ENCODE assay signal across 20 cellular contexts in genomic region chr16:58502217-58502921, GRCh38. TPM values are rescaled to one million over a fixed set of nuclear protein-coding genes. Genes with fewer than 3 reads are reported as not detected.
DNase-seq lines count a peak whose midpoint lies in the region; ATAC-seq and TF ChIP-seq lines count a peak whose summit lies in the region.
"Had no signal": no experiment of that assay in that cellular context is flagged by ENCODE, and none has a peak within 500 bp of the region (broad histone marks: within the 10 kb centered on the region; RNA-seq: fewer than 3 reads in every experiment).

No MANE protein-coding gene starts in this region.

- CTCF ChIA-PET in activated CD4-positive, alpha-beta T cell treated with anti-CD3 and anti-CD28 coated beads, Interleukin-2, amount 10 ng/mL, durations not matched to agents 7 days and 5 days (lab: Charles Lee) = no interaction called here
- CTCF ChIA-PET in IMR-90 (lab: Yijun Ruan, JAX) = no interaction called here
- CTCF ChIA-PET in CD8-positive, alpha-beta T cell (lab: Charles Lee) = interaction anchor here (1.8 kb wide), 1 partner anchor 10 kb away, joined by 5 read pairs; no protein-coding TSS in a partner anchor

- H2AFZ ChIP-seq in IMR-90 (replicated peaks; ENCODE audit: low read length, poor library complexity) (peak overlapping the region; percentile 37), neural cell (ENCODE audit: low read depth, low read length) (no peak overlapping the region)

- H3K56ac ChIP-seq in IMR-90 (ENCODE audit: extremely low read depth, insufficient read depth, low read length) = no peak overlapping the region

- no TSS peak for BruUV-seq in IMR-90 (replicated peaks; lab: Mats Ljungman, UMichigan)

- H3K4me3 ChIP-seq in IMR-90 (ENCODE audit: insufficient read depth, low read depth, low read length) (no peak overlapping the region), endodermal cell (ENCODE audit: low read length) (no peak overlapping the region), neural cell (ENCODE audit: low read length) (peak overlapping the region; percentile 76)
- H3K4me3 ChIP-seq in CD8-positive, alpha-beta T cell (ENCODE audit: low read depth, low read length) = no peak overlapping the region
- H3K4me3 ChIP-seq: GM23248 had no signal

- H2AK9ac ChIP-seq in IMR-90 (replicated peaks; ENCODE audit: low read depth, low read length, poor library complexity) = no peak overlapping the region

- no peak overlapping the region for H3K4ac ChIP-seq in IMR-90 (ENCODE audit: low read depth, low read length)

- H3K36me3 Mint-ChIP-seq in activated CD4-positive, alpha-beta T cell treated with anti-CD3 and anti-CD28 coated beads, Interleukin-2, amount 10 ng/mL, durations not matched to agents 7 days and 5 days (ENCODE audit: low read depth) = no peaks in the 10 kb centered on the region
- H3K36me3 Mint-ChIP-seq in endodermal cell (ENCODE audit: low read depth) = peaks cover 14% of the 10 kb centered on the region
- no peaks in the 10 kb centered on the region for H3K36me3 Mint-ChIP-seq in CD8-positive, alpha-beta T cell

- no peak overlapping the region for H2BK120ac ChIP-seq in IMR-90 (ENCODE audit: low read depth, low read length)

- ATAC-seq in IMR-90 (ENCODE audit: low read depth) = no peak
- ATAC-seq in CD8-positive, alpha-beta T cell = no peak

- H3K4me1 ChIP-seq in IMR-90 (ENCODE audit: control insufficient read depth, insufficient read depth, low read length) = peaks cover 6% of the 10 kb centered on the region; the same call in 1 of the 2 replicates
- H3K4me1 ChIP-seq in endodermal cell (ENCODE audit: control insufficient read depth, insufficient read depth, low read length) = no peaks in the 10 kb centered on the region
- peaks cover 17% of the 10 kb centered on the region for H3K4me1 ChIP-seq in CD8-positive, alpha-beta T cell (ENCODE audit: insufficient read depth, low read length)

- peaks cover 2% of the 10 kb centered on the region for H3K27me3 Mint-ChIP-seq in activated CD4-positive, alpha-beta T cell treated with anti-CD3 and anti-CD28 coated beads, Interleukin-2, amount 10 ng/mL, durations not matched to agents 7 days and 5 days
- no peaks in the 10 kb centered on the region for H3K27me3 Mint-ChIP-seq in endodermal cell (ENCODE audit: insufficient read depth)
- peaks cover 40% of the 10 kb centered on the region for H3K27me3 Mint-ChIP-seq in CD8-positive, alpha-beta T cell (ENCODE audit: low read depth)

- peaks cover 12% of the 10 kb centered on the region for H3K4me1 Mint-ChIP-seq in activated CD4-positive, alpha-beta T cell treated with anti-CD3 and anti-CD28 coated beads, Interleukin-2, amount 10 ng/mL, durations not matched to agents 7 days and 5 days
- H3K4me1 Mint-ChIP-seq in endodermal cell = peaks cover 4% of the 10 kb centered on the region
- H3K4me1 Mint-ChIP-seq in CD8-positive, alpha-beta T cell (ENCODE audit: low read depth) = peaks cover 8% of the 10 kb centered on the region

- no peaks in the 10 kb centered on the region for H3K9me3 Mint-ChIP-seq in activated CD4-positive, alpha-beta T cell treated with anti-CD3 and anti-CD28 coated beads, Interleukin-2, amount 10 ng/mL, durations not matched to agents 7 days and 5 days
- H3K9me3 Mint-ChIP-seq in endodermal cell = no peaks in the 10 kb centered on the region
- no peaks in the 10 kb centered on the region for H3K9me3 Mint-ChIP-seq in CD8-positive, alpha-beta T cell
- H3K9me3 Mint-ChIP-seq: central memory CD8-positive, alpha-beta T cell; stimulated activated naive CD8-positive, alpha-beta T cell treated with anti-CD3 and anti-CD28 coated beads, Interleukin-15, amount 100 ng/mL, for 72 hours had no signal

- H4K20me1 ChIP-seq in IMR-90 (ENCODE audit: insufficient read depth, low read length) = no peaks in the 10 kb centered on the region
- peaks cover 4% of the 10 kb centered on the region for H4K20me1 ChIP-seq in neural cell (ENCODE audit: insufficient read depth)

- intact Hi-C loops in IMR-90 (cut with micrococcal nuclease) = no loop called here
- intact Hi-C loops in CD8-positive, alpha-beta T cell (cut with DNase I, micrococcal nuclease) = no loop called here

- H3K79me1 ChIP-seq in IMR-90 (ENCODE audit: low read depth in 1 of 2, low read length in 2 of 2) = 0 out of 4 replicates have a peak, but pooled peaks cover 0 to 7% of the 10 kb centered on the region in 2 experiments

- H3K27me3 ChIP-seq in IMR-90 (ENCODE audit: control insufficient read depth, insufficient read depth, low read length) (no peaks in the 10 kb centered on the region; the same call in 1 of the 2 replicates), endodermal cell (ENCODE audit: control insufficient read depth, insufficient read depth, low read length, poor library complexity, severe bottlenecking) (no peaks in the 10 kb centered on the region), neural cell (ENCODE audit: insufficient read depth, low read depth, low read length) (no peaks in the 10 kb centered on the region)
- H3K27me3 ChIP-seq in CD8-positive, alpha-beta T cell (ENCODE audit: insufficient read depth, low read length) = no peaks in the 10 kb centered on the region
- H3K27me3 ChIP-seq: pancreas had no signal

- POLR2A ChIA-PET in activated CD4-positive, alpha-beta T cell treated with anti-CD3 and anti-CD28 coated beads, Interleukin-2, amount 10 ng/mL, durations not matched to agents 7 days and 5 days (lab: Charles Lee) = no interaction called here
- POLR2A ChIA-PET in IMR-90 (lab: Charles Lee; ENCODE audit: unreplicated experiment) = no interaction called here
- POLR2A ChIA-PET in CD8-positive, alpha-beta T cell (lab: Charles Lee) = no interaction called here

- H3F3A ChIP-seq in neural cell (ENCODE audit: insufficient read depth, low read length, poor library complexity, severe bottlenecking) = peaks cover 7% of the 10 kb centered on the region

- H3K9me3 ChIP-seq in IMR-90 (ENCODE audit: control insufficient read depth, insufficient read depth, low read length) (no peaks in the 10 kb centered on the region), endodermal cell (ENCODE audit: control insufficient read depth, low read length) (no peaks in the 10 kb centered on the region), neural cell (ENCODE audit: low read length) (no peaks in the 10 kb centered on the region)
- H3K9me3 ChIP-seq in CD8-positive, alpha-beta T cell (ENCODE audit: low read length) = no peaks in the 10 kb centered on the region
- H3K9me3 ChIP-seq: esophagus squamous epithelium, pancreas had no signal

- H3K4me2 ChIP-seq in IMR-90 (ENCODE audit: low read depth, low read length) = no peak overlapping the region
- peak overlapping the region; percentile 77 for H3K4me2 ChIP-seq in neural cell (ENCODE audit: low read length)

- 0 out of 2 replicates have a peak, but pooled peaks cover 3% of the 10 kb centered on the region for H3K36me3 ChIP-seq in IMR-90 (ENCODE audit: control insufficient read depth, insufficient read depth, low read length)
- H3K36me3 ChIP-seq in endodermal cell (ENCODE audit: control insufficient read depth, insufficient read depth, low read length) = peaks cover 18% of the 10 kb centered on the region
- no peaks in the 10 kb centered on the region for H3K36me3 ChIP-seq in neural cell (ENCODE audit: insufficient read depth, low read length)
- no peaks in the 10 kb centered on the region for H3K36me3 ChIP-seq in CD8-positive, alpha-beta T cell (ENCODE audit: insufficient read depth, low read length)
- H3K36me3 ChIP-seq: pancreas had no signal

- TF ChIP-seq CTCF in IMR-90 (conservative IDR thresholded peaks at IDR 0.05; ENCODE audit: low read depth, low read length) (no peak), endodermal cell (conservative IDR thresholded peaks at IDR 0.05) (no peak), neural cell (IDR thresholded peaks at IDR 0.05; ENCODE audit: poor library complexity, severe bottlenecking) (no peak), GM13976 (IDR thresholded peaks at IDR 0.05; ENCODE audit: borderline replicate concordance, control extremely low read depth, extremely low read depth, insufficient read depth, missing control alignments) (no peak)
- no peak for TF ChIP-seq CTCF in CD8-positive, alpha-beta T cell (IDR thresholded peaks at IDR 0.05)

- dilution Hi-C loops in IMR-90 (cut with HindIII; ENCODE audit: low sequenced_read_pairs, unreplicated experiment) = no loop called here

- H3K27ac ChIP-seq in IMR-90 (ENCODE audit: insufficient read depth, low read length) (no peak overlapping the region), endodermal cell (ENCODE audit: low read depth, low read length) (no peak overlapping the region), neural cell (ENCODE audit: low read length) (peak overlapping the region; percentile 100)
- H3K27ac ChIP-seq in CD8-positive, alpha-beta T cell (ENCODE audit: low read depth, low read length) = no peak overlapping the region
- H3K27ac ChIP-seq: esophagus squamous epithelium, GM23248 had no signal

- H3K9ac ChIP-seq in IMR-90 (ENCODE audit: low read depth, low read length) (no peak overlapping the region), endodermal cell (ENCODE audit: extremely low read depth, low read length, poor library complexity, severe bottlenecking) (no peak overlapping the region), neural cell (ENCODE audit: low read length) (peak overlapping the region; percentile 97)
- H3K9ac ChIP-seq: GM23248 had no signal

- H2AK5ac ChIP-seq in IMR-90 (ENCODE audit: low read depth, low read length) = no peak overlapping the region

- 82% methylated on average over 3 of the region's 8 CpGs; no CpG with 5 or more reads in 1 of the 2 experiments for WGBS in IMR-90 (ENCODE audit: extremely low coverage in 2 of 2, insufficient read length in 1 of 2), 2 experiments
- WGBS in endodermal cell (ENCODE audit: insufficient coverage in 1 of 2, insufficient read length in 1 of 2), 2 experiments = 80% methylated on average over 3 to 8 of the region's 8 CpGs

- no peak overlapping the region for H3K27ac Mint-ChIP-seq in activated CD4-positive, alpha-beta T cell treated with anti-CD3 and anti-CD28 coated beads, Interleukin-2, amount 10 ng/mL, durations not matched to agents 7 days and 5 days
- no peak overlapping the region for H3K27ac Mint-ChIP-seq in endodermal cell
- H3K27ac Mint-ChIP-seq in CD8-positive, alpha-beta T cell = no peak overlapping the region

- no peak overlapping the region for H3K14ac ChIP-seq in IMR-90 (replicated peaks; ENCODE audit: low read depth, low read length)

- H3K23ac ChIP-seq in IMR-90 (ENCODE audit: low read depth, low read length) = no peak overlapping the region

- no peak for TF ChIP-seq RAD21 in IMR-90 (IDR thresholded peaks at IDR 0.05; ENCODE audit: low read length)
- TF ChIP-seq RAD21 in neural cell (conservative IDR thresholded peaks at IDR 0.05) = no peak

- no peak overlapping the region for H2BK5ac ChIP-seq in IMR-90 (ENCODE audit: low read depth, low read length, poor library complexity, severe bottlenecking)

- in situ Hi-C loops in IMR-90 (cut with MboI; ENCODE audit: low sequenced_read_pairs) = no loop called here
- in situ Hi-C loops in GM13976 (cut with MboI; ENCODE audit: low sequenced_read_pairs, unreplicated experiment) = loop anchor here (10.0 kb wide), 1 partner anchor 252 kb away; no protein-coding TSS in a partner anchor

- peaks cover 41% of the 10 kb centered on the region for H3K79me2 ChIP-seq in neural cell (replicated peaks; ENCODE audit: insufficient read depth, low read length)

- 0 out of 2 replicates have a peak, but pooled peaks cover 4% of the 10 kb centered on the region for H3K9me1 ChIP-seq in IMR-90 (ENCODE audit: insufficient read depth, low read length)

- no peak for TF ChIP-seq POLR2A in IMR-90 (IDR thresholded peaks at IDR 0.05; ENCODE audit: low read depth, low read length)

- no peak for TF ChIP-seq EP300 in neural cell (conservative IDR thresholded peaks at IDR 0.05; ENCODE audit: poor library complexity, severe bottlenecking)

- H2BK20ac ChIP-seq in IMR-90 (ENCODE audit: low read depth, low read length) = no peak overlapping the region

- H2BK15ac ChIP-seq in IMR-90 (ENCODE audit: low read depth, low read length) = no peak overlapping the region

- no peak overlapping the region for H3K18ac ChIP-seq in IMR-90 (ENCODE audit: low read depth, low read length)

- no peak for DNase-seq in activated CD4-positive, alpha-beta T cell treated with anti-CD3 and anti-CD28 coated beads, Interleukin-2, amount 10 ng/mL, durations not matched to agents 7 days and 5 days
- no peak for DNase-seq in activated CD4-positive, alpha-beta T cell treated with anti-CD3 and anti-CD28 coated beads, Interleukin-2, amount 50 U/mL, for 1 hour
- DNase-seq in IMR-90 = no peak
- DNase-seq in endodermal cell = peak; percentile 43
- no peak for DNase-seq in CD8-positive, alpha-beta T cell
- no peak for DNase-seq in GM13976 (ENCODE audit: low spot score)
- no peak for DNase-seq in NCI-H1930 (lab: John Stamatoyannopoulos, UW)
- DNase-seq: 8988T; activated CD8-positive, alpha-beta memory T cell treated with anti-CD3 and anti-CD28 coated beads for 24 hours; amygdala; effector memory CD4-positive, alpha-beta T cell; esophagus squamous epithelium; GM23248; NCI-H1092 treated with DMSO at 0.1 percent for 48 hours; SIG-M5; stimulated activated naive CD8-positive, alpha-beta T cell treated with anti-CD3 and anti-CD28 coated beads, Interleukin-15, amount 100 ng/mL, for 72 hours; T-helper 2 cell had no signal

- H3K9me2 ChIP-seq in neural cell (ENCODE audit: insufficient read depth, low read length) = no peaks in the 10 kb centered on the region

- H4K5ac ChIP-seq in IMR-90 (ENCODE audit: low read depth, low read length) = no peak overlapping the region

- no peak overlapping the region for H4K91ac ChIP-seq in IMR-90 (ENCODE audit: insufficient read depth, low read depth, low read length)

- peak overlapping the region; percentile 13 for H3K4me3 Mint-ChIP-seq in activated CD4-positive, alpha-beta T cell treated with anti-CD3 and anti-CD28 coated beads, Interleukin-2, amount 10 ng/mL, durations not matched to agents 7 days and 5 days
- H3K4me3 Mint-ChIP-seq in endodermal cell = no peak overlapping the region
- H3K4me3 Mint-ChIP-seq in CD8-positive, alpha-beta T cell = no peak overlapping the region

- H4K8ac ChIP-seq in IMR-90 (ENCODE audit: low read depth in 2 of 2, low read length in 2 of 2) = no peak overlapping the region

RNA-seq across cellular contexts. Expression of gene NDRG4, which starts 2.4 kb away (rescaled TPM):
- under 1 TPM; 0.69 to 0.97 TPM for total RNA-seq in activated CD4-positive, alpha-beta T cell treated with anti-CD3 and anti-CD28 coated beads, Interleukin-2, amount 10 ng/mL, durations not matched to agents 7 days and 5 days
- 9.7 and 10.9 TPM in 2 replicates for total RNA-seq in IMR-90 (2012; rRNA removed)
- 23.5 and 26.5 TPM in 2 replicates for polyA plus RNA-seq in IMR-90 (2012; rRNA removed)
- polyA plus RNA-seq in IMR-90 (2012; cell fraction: cytosol; rRNA removed) = 14.3 and 22.8 TPM in 2 replicates
- polyA plus RNA-seq in IMR-90 (2012; cell fraction: nucleus; rRNA removed; ENCODE audit: low replicate concordance) = 73.2 and 140 TPM in 2 replicates
- total RNA-seq in endodermal cell = 10 to 100 TPM; 81.9 to 95.9 TPM
- 76.8 TPM for polyA plus RNA-seq in endodermal cell (2013, experiment 1 of 2)
- 71.1 TPM for polyA plus RNA-seq in endodermal cell (2013, experiment 2 of 2)
- 507 and 592 TPM in 2 replicates for polyA plus RNA-seq in neural cell
- 346 and 414 TPM in 2 replicates for polyA minus RNA-seq in neural cell
- total RNA-seq in CD8-positive, alpha-beta T cell = not detected

RNA-seq across cellular contexts. Expression of gene SETD6, which starts 12.9 kb away (rescaled TPM):
- total RNA-seq in activated CD4-positive, alpha-beta T cell treated with anti-CD3 and anti-CD28 coated beads, Interleukin-2, amount 10 ng/mL, durations not matched to agents 7 days and 5 days = 10 to 100 TPM; 14.7 to 15.3 TPM
- 3.2 and 3.3 TPM in 2 replicates for total RNA-seq in IMR-90 (2012; rRNA removed)
- 5.2 and 6.4 TPM in 2 replicates for polyA plus RNA-seq in IMR-90 (2012; rRNA removed)
- polyA plus RNA-seq in IMR-90 (2012; cell fraction: cytosol; rRNA removed) = 5.8 and 11.1 TPM in 2 replicates
- polyA plus RNA-seq in IMR-90 (2012; cell fraction: nucleus; rRNA removed; ENCODE audit: low replicate concordance) = 29.2 and 50.2 TPM in 2 replicates
- 10 to 100 TPM; 37.2 to 42.3 TPM for total RNA-seq in endodermal cell
- polyA plus RNA-seq in endodermal cell (2013, experiment 1 of 2) = 26.0 TPM
- 21.5 TPM for polyA plus RNA-seq in endodermal cell (2013, experiment 2 of 2)
- 59.4 and 61.2 TPM in 2 replicates for polyA plus RNA-seq in neural cell
- 34.6 and 36.9 TPM in 2 replicates for polyA minus RNA-seq in neural cell
- 10 to 100 TPM; 17.3 to 17.4 TPM for total RNA-seq in CD8-positive, alpha-beta T cell
